ENCODE assay signal across 8 cellular contexts in the genomic region with DNA sequence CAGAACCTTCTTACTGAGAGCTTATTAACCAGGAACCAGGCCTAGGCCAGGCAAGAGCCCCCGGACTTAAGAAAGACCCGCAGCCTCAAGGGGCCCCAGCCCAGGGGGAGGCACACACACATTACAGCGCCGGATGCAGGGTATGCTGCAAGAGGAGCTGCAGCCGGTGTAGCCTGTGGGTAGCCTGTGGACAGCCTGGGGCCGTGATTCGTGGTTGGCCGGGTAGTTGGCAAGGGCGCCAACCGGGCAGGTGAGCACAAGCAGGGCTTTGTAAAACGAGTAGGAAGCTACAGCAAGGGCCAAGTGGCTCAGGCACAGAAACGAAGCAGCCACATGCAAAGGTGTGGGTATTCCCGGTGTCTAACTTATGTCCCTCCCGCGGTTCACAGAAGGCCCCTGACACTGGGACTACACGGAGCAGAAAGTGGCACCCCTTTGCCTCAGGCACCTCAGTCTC. TPM values are rescaled to one million over a fixed set of nuclear protein-coding genes. Genes with fewer than 3 reads are reported as not detected.
A peak's percentile ranks its signal among the peaks of the same experiment; 100 is the strongest.
DNase-seq lines count a peak whose midpoint lies in the region; ATAC-seq, FAIRE-seq and TF ChIP-seq lines count a peak whose summit lies in the region.

No MANE protein-coding gene starts in this region.

- peak overlapping the region; percentile 74 to 86 (median 82) for H3K4me3 Mint-ChIP-seq in naive thymus-derived CD8-positive, alpha-beta T cell
- H3K4me3 Mint-ChIP-seq in nephron progenitor cell: no peak overlapping the region

- POLR2A ChIA-PET in naive thymus-derived CD8-positive, alpha-beta T cell (lab: Charles Lee): interaction anchor here (0.6 kb wide), 1 partner anchor 30 kb away, joined by 5 read pairs; no protein-coding TSS in a partner anchor

- TF ChIP-seq CTCF in GM20000 (IDR thresholded peaks at IDR 0.05; ENCODE audit: extremely low read depth, missing control alignments) (no peak), cardiac fibroblast (IDR thresholded peaks at IDR 0.05; ENCODE audit: low read depth, low read length) (no peak), nephron progenitor cell (IDR thresholded peaks at IDR 0.05) (no peak)

- peak; percentile 65 for DNase-seq in DMS 273 (lab: John Stamatoyannopoulos, UW; ENCODE audit: unreplicated experiment)
- DNase-seq in GM20000 (ENCODE audit: low spot score): peak; percentile 65
- DNase-seq in M059J (ENCODE audit: low read depth): peak; percentile 34
- DNase-seq in cardiac fibroblast (ENCODE audit: low read depth in 2 of 2): no peak
- DNase-seq in naive thymus-derived CD8-positive, alpha-beta T cell: peak in 2 of 10 donors; percentile 9 to 10
- no peak for DNase-seq in HTR-8/SVneo (ENCODE audit: insufficient read length, low spot score)
- no peak for DNase-seq in nephron progenitor cell
- DNase-seq in stimulated activated CD4-positive, alpha-beta T cell treated with anti-CD3 and anti-CD28 coated beads, Interleukin-2, amount 100 ng/mL, for 48 hours: no peak

- H3K27ac Mint-ChIP-seq in naive thymus-derived CD8-positive, alpha-beta T cell: peak overlapping the region in 3 of 10 donors; percentile 53 to 81 (median 76)
- no peak overlapping the region for H3K27ac Mint-ChIP-seq in nephron progenitor cell

- FAIRE-seq in HTR-8/SVneo (lab: Jason Lieb, UNC): no peak

- no peaks in the 10 kb centered on the region for H3K27me3 Mint-ChIP-seq in naive thymus-derived CD8-positive, alpha-beta T cell
- no peaks in the 10 kb centered on the region for H3K27me3 Mint-ChIP-seq in nephron progenitor cell (ENCODE audit: low read depth, poor library complexity)

- H3K9me3 Mint-ChIP-seq in naive thymus-derived CD8-positive, alpha-beta T cell: peaks cover 0 to 9% (median 0%) of the 10 kb centered on the region in 9 donors
- no peaks in the 10 kb centered on the region for H3K9me3 Mint-ChIP-seq in nephron progenitor cell

- ATAC-seq in naive thymus-derived CD8-positive, alpha-beta T cell: no peak

- peak overlapping the region; percentile 29 to 54 for H3K4me3 ChIP-seq in cardiac fibroblast (replicated peaks in 1 of 2; ENCODE audit: low read depth in 2 of 2, low read length in 2 of 2)

- peaks cover 2 to 17% (median 10%) of the 10 kb centered on the region in 3 donors for H3K36me3 Mint-ChIP-seq in naive thymus-derived CD8-positive, alpha-beta T cell
- H3K36me3 Mint-ChIP-seq in nephron progenitor cell (ENCODE audit: low read depth): peaks cover 40% of the 10 kb centered on the region

- H3K4me1 Mint-ChIP-seq in naive thymus-derived CD8-positive, alpha-beta T cell: peaks cover 0 to 5% (median 4%) of the 10 kb centered on the region in 4 donors
- peaks cover 15% of the 10 kb centered on the region for H3K4me1 Mint-ChIP-seq in nephron progenitor cell

RNA-seq across cellular contexts. Expression of a gene that starts 40.6 kb away (rescaled TPM):
- 1.9 and 2.8 TPM in 2 replicates for total RNA-seq in M059J (2014; rRNA removed; shearing (Covaris generic))
- under 1 TPM; 0.18 to 0.33 TPM for total RNA-seq in naive thymus-derived CD8-positive, alpha-beta T cell
- under 1 TPM in 2 of 3 donors, not detected in 1; 0.04 to 0.05 TPM for polyA plus RNA-seq in naive thymus-derived CD8-positive, alpha-beta T cell

Comparison
In these comparisons a context has a peak if more than half of its experiments do, and no peak if none do; other contexts are left out.
1. DNase-seq: peak in DMS 273 (single experiment), GM20000 (single experiment) and M059J (single experiment); none in cardiac fibroblast (0 of 2), HTR-8/SVneo (single experiment), nephron progenitor cell (single experiment) and stimulated activated CD4-positive, alpha-beta T cell treated with anti-CD3 and anti-CD28 coated beads, Interleukin-2, amount 100 ng/mL, for 48 hours (0 of 2).